1 cellular context compared by ENCODE assay signal in the genomic region with DNA sequence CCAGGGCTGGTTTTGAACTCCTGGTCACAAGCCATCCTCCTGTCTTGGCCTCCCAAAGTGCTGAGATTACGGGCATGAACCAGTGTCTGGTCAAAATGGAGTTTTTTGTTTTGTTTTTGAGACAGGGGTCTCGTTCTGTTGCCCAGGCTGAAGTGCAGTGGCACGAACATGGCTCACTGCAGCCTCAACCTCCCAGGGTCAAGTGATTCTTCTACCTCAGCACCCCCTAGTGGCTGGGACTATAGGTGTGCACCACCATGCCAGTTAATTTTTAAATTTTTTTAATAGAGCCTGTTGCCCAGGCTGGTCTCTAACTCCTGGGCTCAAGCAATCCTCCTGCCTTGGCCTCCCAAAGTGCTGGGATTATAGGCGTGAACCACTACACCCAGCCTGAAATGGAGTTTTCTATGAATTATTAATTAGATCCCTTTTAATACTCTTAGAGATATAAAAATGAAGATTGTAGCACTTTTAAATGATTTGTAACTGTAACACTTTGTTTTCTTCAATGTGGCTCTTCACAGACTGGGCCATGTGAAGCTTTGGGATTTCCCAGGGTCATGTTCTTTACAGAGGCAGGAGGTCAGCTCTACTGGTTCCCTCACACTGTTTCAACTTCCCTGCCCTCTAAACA.
A peak's percentile ranks its signal among the peaks of the same experiment; 100 is the strongest.
TF ChIP-seq lines count a peak whose summit lies in the region.

No MANE protein-coding gene starts in this region.

TF ChIP-seq in GM12878, 131 proteins besides CTCF, POLR2A, EP300 and RAD21:
- TF ChIP-seq, protein P1, sequence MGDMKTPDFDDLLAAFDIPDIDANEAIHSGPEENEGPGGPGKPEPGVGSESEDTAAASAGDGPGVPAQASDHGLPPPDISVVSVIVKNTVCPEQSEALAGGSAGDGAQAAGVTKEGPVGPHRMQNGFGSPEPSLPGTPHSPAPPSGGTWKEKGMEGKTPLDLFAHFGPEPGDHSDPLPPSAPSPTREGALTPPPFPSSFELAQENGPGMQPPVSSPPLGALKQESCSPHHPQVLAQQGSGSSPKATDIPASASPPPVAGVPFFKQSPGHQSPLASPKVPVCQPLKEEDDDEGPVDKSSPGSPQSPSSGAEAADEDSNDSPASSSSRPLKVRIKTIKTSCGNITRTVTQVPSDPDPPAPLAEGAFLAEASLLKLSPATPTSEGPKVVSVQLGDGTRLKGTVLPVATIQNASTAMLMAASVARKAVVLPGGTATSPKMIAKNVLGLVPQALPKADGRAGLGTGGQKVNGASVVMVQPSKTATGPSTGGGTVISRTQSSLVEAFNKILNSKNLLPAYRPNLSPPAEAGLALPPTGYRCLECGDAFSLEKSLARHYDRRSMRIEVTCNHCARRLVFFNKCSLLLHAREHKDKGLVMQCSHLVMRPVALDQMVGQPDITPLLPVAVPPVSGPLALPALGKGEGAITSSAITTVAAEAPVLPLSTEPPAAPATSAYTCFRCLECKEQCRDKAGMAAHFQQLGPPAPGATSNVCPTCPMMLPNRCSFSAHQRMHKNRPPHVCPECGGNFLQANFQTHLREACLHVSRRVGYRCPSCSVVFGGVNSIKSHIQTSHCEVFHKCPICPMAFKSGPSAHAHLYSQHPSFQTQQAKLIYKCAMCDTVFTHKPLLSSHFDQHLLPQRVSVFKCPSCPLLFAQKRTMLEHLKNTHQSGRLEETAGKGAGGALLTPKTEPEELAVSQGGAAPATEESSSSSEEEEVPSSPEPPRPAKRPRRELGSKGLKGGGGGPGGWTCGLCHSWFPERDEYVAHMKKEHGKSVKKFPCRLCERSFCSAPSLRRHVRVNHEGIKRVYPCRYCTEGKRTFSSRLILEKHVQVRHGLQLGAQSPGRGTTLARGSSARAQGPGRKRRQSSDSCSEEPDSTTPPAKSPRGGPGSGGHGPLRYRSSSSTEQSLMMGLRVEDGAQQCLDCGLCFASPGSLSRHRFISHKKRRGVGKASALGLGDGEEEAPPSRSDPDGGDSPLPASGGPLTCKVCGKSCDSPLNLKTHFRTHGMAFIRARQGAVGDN (IDR thresholded peaks at IDR 0.05), result 0 out of 2 replicates have a peak, but pooled peaks have one; percentile 15
- TF ChIP-seq TCF3 (IDR thresholded peaks at IDR 0.05; ENCODE audit: borderline replicate concordance, insufficient read depth, low read depth, low read length) (no peak), JUND (IDR thresholded peaks at IDR 0.05; ENCODE audit: low read depth, low read length) (no peak), NR2F1 (conservative IDR thresholded peaks at IDR 0.05) (0 out of 2 replicates have a peak, but pooled peaks have one; percentile 32), YY1 (IDR thresholded peaks at IDR 0.05; ENCODE audit: low read depth, low read length) (peak; percentile 72), SMC3 (IDR thresholded peaks at IDR 0.05; ENCODE audit: borderline replicate concordance, low read length) (peak; percentile 30; the same call in 1 of the 2 replicates)
